In the genomic region with DNA sequence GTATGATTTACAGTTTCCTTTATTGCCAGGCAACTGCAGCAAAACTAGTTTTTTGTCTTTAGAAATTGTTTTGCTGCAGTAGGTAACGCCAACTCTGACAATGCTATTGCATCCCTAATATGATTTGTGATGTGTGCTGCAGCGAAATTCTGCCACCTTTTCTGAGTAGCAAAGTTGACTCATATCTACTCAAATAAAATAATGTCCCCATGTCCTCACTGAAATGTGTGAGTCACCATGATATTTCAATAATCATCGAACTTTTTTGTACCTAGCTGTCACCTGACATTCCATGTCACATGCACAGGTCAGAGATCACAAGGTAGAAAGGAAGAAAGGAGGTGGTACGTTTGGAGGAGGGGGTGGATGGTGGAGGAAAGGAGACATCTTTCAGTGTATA, we compare ENCODE assay signal across 17 cellular contexts.
DNase-seq lines count a peak whose midpoint lies in the region; ATAC-seq, FAIRE-seq and TF ChIP-seq lines count a peak whose summit lies in the region.
"Had no signal": no experiment of that assay in that cellular context is flagged by ENCODE, and none has a peak within 500 bp of the region (broad histone marks: within the 10 kb centered on the region; RNA-seq: fewer than 3 reads in every experiment).

No MANE protein-coding gene starts in this region.

- H3K27ac ChIP-seq in PC-9 = peak overlapping the region; percentile 18; the same call in 1 of the 2 replicates
- H3K27ac ChIP-seq in astrocyte (ENCODE audit: low read depth, low read length) = no peak overlapping the region
- peak overlapping the region; percentile 8 for H3K27ac ChIP-seq in smooth muscle cell (ENCODE audit: low read depth)
- H3K27ac ChIP-seq in naive thymus-derived CD4-positive, alpha-beta T cell (ENCODE audit: low read depth, low read length) = no peak overlapping the region

- no peak overlapping the region for H3K4me3 Mint-ChIP-seq in astrocyte (ENCODE audit: unreplicated experiment)
- no peak overlapping the region for H3K4me3 Mint-ChIP-seq in Caco-2 (ENCODE audit: unreplicated experiment)
- no peak overlapping the region for H3K4me3 Mint-ChIP-seq in naive thymus-derived CD4-positive, alpha-beta T cell
- H3K4me3 Mint-ChIP-seq: CD14-positive monocyte; CD8-positive, alpha-beta T cell; IgD-negative memory B cell had no signal

- H3K9ac ChIP-seq in astrocyte (ENCODE audit: low read length) = no peak overlapping the region
- no peak overlapping the region for H3K9ac ChIP-seq in smooth muscle cell (ENCODE audit: low read depth)

- H3K9me3 ChIP-seq in PC-9 (ENCODE audit: insufficient read depth, low read depth) (no peaks in the 10 kb centered on the region; the same call in 1 of the 2 replicates), astrocyte (ENCODE audit: insufficient read depth, low read depth, low read length) (no peaks in the 10 kb centered on the region), smooth muscle cell (replicated peaks; ENCODE audit: low read depth) (no peaks in the 10 kb centered on the region), Caco-2 (no peaks in the 10 kb centered on the region)
- H3K9me3 ChIP-seq in naive thymus-derived CD4-positive, alpha-beta T cell (ENCODE audit: control insufficient read depth in 2 of 3, low read length in 3 of 3) = no peaks in the 10 kb centered on the region

- no peak for ATAC-seq in GM21390 (IDR thresholded peaks at IDR 0.05; ENCODE audit: unreplicated experiment)
- ATAC-seq in naive thymus-derived CD4-positive, alpha-beta T cell = no peak
- ATAC-seq: CD8-positive, alpha-beta T cell; HCT116 had no signal

- CTCF ChIA-PET in PC-9 (lab: Charles Lee) = no interaction called here
- CTCF ChIA-PET in Caco-2 (lab: Charles Lee) = no interaction called here
- CTCF ChIA-PET in naive thymus-derived CD4-positive, alpha-beta T cell (lab: Charles Lee) = no interaction called here

- peaks cover 6% of the 10 kb centered on the region for H3K27me3 Mint-ChIP-seq in astrocyte (ENCODE audit: low read depth, unreplicated experiment)
- peaks cover 9% of the 10 kb centered on the region for H3K27me3 Mint-ChIP-seq in Caco-2 (ENCODE audit: insufficient read depth, unreplicated experiment)
- peaks cover 0 to 13% (median 7%) of the 10 kb centered on the region in 5 donors for H3K27me3 Mint-ChIP-seq in naive thymus-derived CD4-positive, alpha-beta T cell

- H3K4me2 ChIP-seq in PC-9 (peak overlapping the region; percentile 29), astrocyte (ENCODE audit: low read length) (peak overlapping the region; percentile 36), smooth muscle cell (no peak overlapping the region)

- TF ChIP-seq CTCF in PC-9 (conservative IDR thresholded peaks at IDR 0.05) (no peak), astrocyte (IDR thresholded peaks at IDR 0.05; ENCODE audit: insufficient read depth, low read depth, low read length) (no peak), smooth muscle cell (IDR thresholded peaks at IDR 0.05; ENCODE audit: borderline replicate concordance, insufficient read depth, poor library complexity, severe bottlenecking) (no peak), Caco-2 (IDR thresholded peaks at IDR 0.05; ENCODE audit: insufficient read depth in 1 of 2, low read depth in 1 of 2, low read length in 1 of 2, severe bottlenecking in 1 of 2, unreplicated experiment in 1 of 2) (no peak)

- H3K4me1 ChIP-seq in PC-9 (replicated peaks; ENCODE audit: insufficient read depth) (peaks cover 20% of the 10 kb centered on the region), astrocyte (ENCODE audit: insufficient read depth, low read length) (peaks cover 3% of the 10 kb centered on the region), smooth muscle cell (ENCODE audit: low read depth) (peaks cover 6% of the 10 kb centered on the region), Caco-2 (no peaks in the 10 kb centered on the region)
- H3K4me1 ChIP-seq in naive thymus-derived CD4-positive, alpha-beta T cell (ENCODE audit: control insufficient read depth in 2 of 2, insufficient read depth in 2 of 2, low read length in 2 of 2) = no peaks in the 10 kb centered on the region

- peaks cover 5% of the 10 kb centered on the region; the same call in 1 of the 2 replicates for H3K9me2 ChIP-seq in PC-9 (ENCODE audit: insufficient read depth)

- peaks cover 20% of the 10 kb centered on the region for H3K4me1 Mint-ChIP-seq in astrocyte (ENCODE audit: low read depth, unreplicated experiment)
- no peaks in the 10 kb centered on the region for H3K4me1 Mint-ChIP-seq in Caco-2 (ENCODE audit: low read depth, unreplicated experiment)
- H3K4me1 Mint-ChIP-seq in naive thymus-derived CD4-positive, alpha-beta T cell = peaks cover 0 to 5% (median 0%) of the 10 kb centered on the region in 7 donors
- H3K4me1 Mint-ChIP-seq: CD14-positive monocyte had no signal

- no peaks in the 10 kb centered on the region for H3K9me3 Mint-ChIP-seq in astrocyte (ENCODE audit: unreplicated experiment)
- no peaks in the 10 kb centered on the region for H3K9me3 Mint-ChIP-seq in Caco-2 (ENCODE audit: unreplicated experiment)
- peaks cover 0 to 5% (median 0%) of the 10 kb centered on the region in 11 donors for H3K9me3 Mint-ChIP-seq in naive thymus-derived CD4-positive, alpha-beta T cell
- H3K9me3 Mint-ChIP-seq: CD14-positive monocyte; CD8-positive, alpha-beta T cell; IgD-negative memory B cell had no signal

- DNase-seq in PC-9 (peak in 1 of 2 experiments; percentile 46), astrocyte (ENCODE audit: low read depth) (no peak), head of caudate nucleus (peak in 27 of 42 donors; percentile 9 to 71 (median 29)), smooth muscle cell (lab: John Stamatoyannopoulos, UW; ENCODE audit: unreplicated experiment) (no peak), Caco-2 (no peak)
- no peak for DNase-seq in naive thymus-derived CD4-positive, alpha-beta T cell
- DNase-seq: CD8-positive, alpha-beta T cell; COR-L47; DND-41; GDM1 had no signal

- H3F3A ChIP-seq in PC-9 (ENCODE audit: insufficient read depth, low read depth) = 0 out of 2 replicates have a peak, but pooled peaks cover 4% of the 10 kb centered on the region
- no peaks in the 10 kb centered on the region for H3F3A ChIP-seq in smooth muscle cell (ENCODE audit: low read depth)

- BruUV-seq in PC-9 (replicated peaks; lab: Mats Ljungman, UMichigan) (no TSS peak), Caco-2 (replicated peaks; lab: Mats Ljungman, UMichigan) (no TSS peak)

- POLR2A ChIA-PET in PC-9 (lab: Charles Lee; ENCODE audit: unreplicated experiment) = no interaction called here
- POLR2A ChIA-PET in Caco-2 (lab: Charles Lee) = no interaction called here
- POLR2A ChIA-PET in naive thymus-derived CD4-positive, alpha-beta T cell (lab: Charles Lee) = no interaction called here

- H3K36me3 Mint-ChIP-seq in astrocyte (ENCODE audit: low read depth, unreplicated experiment) = no peaks in the 10 kb centered on the region
- no peaks in the 10 kb centered on the region for H3K36me3 Mint-ChIP-seq in Caco-2 (ENCODE audit: insufficient read depth, unreplicated experiment)
- no peaks in the 10 kb centered on the region for H3K36me3 Mint-ChIP-seq in naive thymus-derived CD4-positive, alpha-beta T cell
- H3K36me3 Mint-ChIP-seq: CD14-positive monocyte; CD8-positive, alpha-beta T cell; IgD-negative memory B cell had no signal

- FAIRE-seq in astrocyte (lab: Jason Lieb, UNC) = no peak
- FAIRE-seq: A204.1, GM12892, H54 had no signal

- 88% methylated on average over 4 of the region's 4 CpGs for WGBS in smooth muscle cell (ENCODE audit: low lambda C conversion rate)

- no peak overlapping the region for H2AFZ ChIP-seq in PC-9
- no peak overlapping the region for H2AFZ ChIP-seq in astrocyte (ENCODE audit: low read depth, low read length)
- no peak overlapping the region for H2AFZ ChIP-seq in smooth muscle cell (ENCODE audit: low read depth)

- H3K27ac Mint-ChIP-seq in astrocyte (ENCODE audit: unreplicated experiment) (no peak overlapping the region), Caco-2 (ENCODE audit: unreplicated experiment) (no peak overlapping the region)
- no peak overlapping the region for H3K27ac Mint-ChIP-seq in naive thymus-derived CD4-positive, alpha-beta T cell
- H3K27ac Mint-ChIP-seq: CD14-positive monocyte; CD8-positive, alpha-beta T cell; IgD-negative memory B cell had no signal

- H3K79me2 ChIP-seq in PC-9 (ENCODE audit: low read depth) (no peaks in the 10 kb centered on the region), astrocyte (ENCODE audit: insufficient read depth, low read length) (no peaks in the 10 kb centered on the region), smooth muscle cell (ENCODE audit: low read depth) (no peaks in the 10 kb centered on the region)

- intact Hi-C loops in PC-9 (cut with micrococcal nuclease; ENCODE audit: unreplicated experiment) = no loop called here
- intact Hi-C loops in head of caudate nucleus (cut with DNase I) = loop anchor here (5.0 kb wide), 1 partner anchor 541 kb away; no protein-coding TSS in a partner anchor
- intact Hi-C loops in Caco-2 (cut with micrococcal nuclease; ENCODE audit: unreplicated experiment) = no loop called here
- intact Hi-C loops in naive thymus-derived CD4-positive, alpha-beta T cell (cut with micrococcal nuclease) = no loop called here

- H4K20me1 ChIP-seq in PC-9 (ENCODE audit: insufficient read depth) (no peaks in the 10 kb centered on the region), astrocyte (ENCODE audit: insufficient read depth, low read length) (no peaks in the 10 kb centered on the region), smooth muscle cell (ENCODE audit: low read depth) (no peaks in the 10 kb centered on the region)

- H3K36me3 ChIP-seq in PC-9 (ENCODE audit: low read depth) (no peaks in the 10 kb centered on the region), astrocyte (ENCODE audit: insufficient read depth, low read length) (no peaks in the 10 kb centered on the region), smooth muscle cell (ENCODE audit: low read depth) (no peaks in the 10 kb centered on the region), Caco-2 (ENCODE audit: control insufficient read depth, insufficient read depth, low read length) (no peaks in the 10 kb centered on the region)
- no peaks in the 10 kb centered on the region for H3K36me3 ChIP-seq in naive thymus-derived CD4-positive, alpha-beta T cell (ENCODE audit: control insufficient read depth in 2 of 3, insufficient read depth in 3 of 3, low read length in 3 of 3)

- H3K4me3 ChIP-seq in PC-9 (no peak overlapping the region), astrocyte (ENCODE audit: insufficient read depth, low read depth, low read length) (no peak overlapping the region), smooth muscle cell (no peak overlapping the region), Caco-2 (ENCODE audit: low read depth, low read length) (no peak overlapping the region)
- H3K4me3 ChIP-seq in naive thymus-derived CD4-positive, alpha-beta T cell (ENCODE audit: low read length) = no peak overlapping the region

- H3K27me3 ChIP-seq in PC-9 (ENCODE audit: insufficient read depth, low read depth) (no peaks in the 10 kb centered on the region), astrocyte (ENCODE audit: insufficient read depth, low read length) (no peaks in the 10 kb centered on the region), smooth muscle cell (ENCODE audit: low read depth) (no peaks in the 10 kb centered on the region), Caco-2 (replicated peaks; ENCODE audit: control insufficient read depth, insufficient read depth, low read length) (no peaks in the 10 kb centered on the region)
- no peaks in the 10 kb centered on the region for H3K27me3 ChIP-seq in naive thymus-derived CD4-positive, alpha-beta T cell (ENCODE audit: control insufficient read depth in 2 of 2, insufficient read depth in 2 of 2, low read length in 2 of 2)

Comparison
In these comparisons a context has a peak if more than half of its experiments do, and no peak if none do; other contexts are left out.
1. DNase-seq: peak in head of caudate nucleus (27 of 42); none in astrocyte (single experiment), smooth muscle cell (single experiment), Caco-2 (0 of 2) and naive thymus-derived CD4-positive, alpha-beta T cell (0 of 9).
2. H3K27ac ChIP-seq: peak in PC-9 (single experiment) and smooth muscle cell (single experiment); none in astrocyte (single experiment) and naive thymus-derived CD4-positive, alpha-beta T cell (single experiment).